Comparison of ENCODE assay signal across 1 cellular context in genomic region chr19:44845612-44846454, GRCh38.
TF ChIP-seq lines count a peak whose summit lies in the region.

TSS of gene NECTIN2 (plus strand) at chr19:44846297. CDS start at chr19:44846526, 229 bp downstream.

TF ChIP-seq in HEK293, 187 proteins besides CTCF, POLR2A, EP300 and RAD21 (continued from another document and continues in another):
- TF ChIP-seq, protein P1, sequence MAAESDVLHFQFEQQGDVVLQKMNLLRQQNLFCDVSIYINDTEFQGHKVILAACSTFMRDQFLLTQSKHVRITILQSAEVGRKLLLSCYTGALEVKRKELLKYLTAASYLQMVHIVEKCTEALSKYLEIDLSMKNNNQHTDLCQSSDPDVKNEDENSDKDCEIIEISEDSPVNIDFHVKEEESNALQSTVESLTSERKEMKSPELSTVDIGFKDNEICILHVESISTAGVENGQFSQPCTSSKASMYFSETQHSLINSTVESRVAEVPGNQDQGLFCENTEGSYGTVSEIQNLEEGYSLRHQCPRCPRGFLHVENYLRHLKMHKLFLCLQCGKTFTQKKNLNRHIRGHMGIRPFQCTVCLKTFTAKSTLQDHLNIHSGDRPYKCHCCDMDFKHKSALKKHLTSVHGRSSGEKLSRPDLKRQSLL (tag by site-specific recombination; IDR thresholded peaks at IDR 0.05) = peak; percentile 83
- TF ChIP-seq OSR2 (tag by site-specific recombination; IDR thresholded peaks at IDR 0.05) (no peak), ZSCAN30 (tag by site-specific recombination; IDR thresholded peaks at IDR 0.05) (peak; percentile 56; the same call in 1 of the 2 replicates), TRIM28 (IDR thresholded peaks at IDR 0.05; ENCODE audit: borderline replicate concordance, low read length) (peak; percentile 36; the same call in 1 of the 2 replicates), OVOL3 (tag by site-specific recombination; IDR thresholded peaks at IDR 0.05) (no peak), BCL11B (tag by site-specific recombination; IDR thresholded peaks at IDR 0.05; ENCODE audit: low read depth) (peak; percentile 49; the same call in 1 of the 2 replicates), ZNF596 (tag by site-specific recombination; IDR thresholded peaks at IDR 0.05) (peak; percentile 82; the same call in 1 of the 2 replicates), ZNF26 (tag by site-specific recombination; IDR thresholded peaks at IDR 0.05) (no peak), ZNF658 (tag by site-specific recombination; IDR thresholded peaks at IDR 0.05) (no peak), ZNF121 (tag by site-specific recombination; IDR thresholded peaks at IDR 0.05) (no peak), GFI1B (tag by site-specific recombination; IDR thresholded peaks at IDR 0.05) (no peak), ZBTB11 (tag by site-specific recombination; conservative IDR thresholded peaks at IDR 0.05; ENCODE audit: low read depth) (peak; percentile 48), ZNF239 (tag by site-specific recombination; IDR thresholded peaks at IDR 0.05) (no peak), ZBTB1 (tag by site-specific recombination; IDR thresholded peaks at IDR 0.05) (peak; percentile 90; the same call in 1 of the 2 replicates), ZNF16 (tag by site-specific recombination; IDR thresholded peaks at IDR 0.05; ENCODE audit: low read depth) (no peak), ZBTB49 (tag by site-specific recombination; IDR thresholded peaks at IDR 0.05; ENCODE audit: low read depth) (no peak), KLF7 (tag by site-specific recombination; IDR thresholded peaks at IDR 0.05; ENCODE audit: borderline replicate concordance) (no peak), ZNF404 (tag by site-specific recombination; IDR thresholded peaks at IDR 0.05) (no peak), ZNF626 (tag by site-specific recombination; IDR thresholded peaks at IDR 0.05) (no peak), ZNF366 (tag by site-specific recombination; conservative IDR thresholded peaks at IDR 0.05) (peak; percentile 83), FEZF1 (tag by site-specific recombination; IDR thresholded peaks at IDR 0.05) (no peak), GLI4 (tag by site-specific recombination; IDR thresholded peaks at IDR 0.05) (0 out of 2 replicates have a peak, but pooled peaks have one; percentile 10), ZBTB44 (tag by site-specific recombination; IDR thresholded peaks at IDR 0.05) (no peak), ZNF248 (tag by site-specific recombination; IDR thresholded peaks at IDR 0.05) (no peak), ZNF157 (tag by site-specific recombination; IDR thresholded peaks at IDR 0.05) (no peak), PRDM1 (tag by site-specific recombination; IDR thresholded peaks at IDR 0.05) (peak; percentile 81), REPIN1 (tag by site-specific recombination; IDR thresholded peaks at IDR 0.05; ENCODE audit: low read depth) (no peak), ZNF623 (tag by site-specific recombination; IDR thresholded peaks at IDR 0.05) (no peak), KLF16 (tag by site-specific recombination; IDR thresholded peaks at IDR 0.05) (peak; percentile 89), ZNF548 (tag by site-specific recombination; IDR thresholded peaks at IDR 0.05) (no peak), ZNF837 (tag by site-specific recombination; IDR thresholded peaks at IDR 0.05) (no peak), KLF1 (tag by site-specific recombination; IDR thresholded peaks at IDR 0.05) (peak; percentile 56), RBAK (tag by site-specific recombination; IDR thresholded peaks at IDR 0.05) (no peak), PBX3 (CRISPR knock-in tag; IDR thresholded peaks at IDR 0.05) (no peak)
- TF ChIP-seq, protein P2, sequence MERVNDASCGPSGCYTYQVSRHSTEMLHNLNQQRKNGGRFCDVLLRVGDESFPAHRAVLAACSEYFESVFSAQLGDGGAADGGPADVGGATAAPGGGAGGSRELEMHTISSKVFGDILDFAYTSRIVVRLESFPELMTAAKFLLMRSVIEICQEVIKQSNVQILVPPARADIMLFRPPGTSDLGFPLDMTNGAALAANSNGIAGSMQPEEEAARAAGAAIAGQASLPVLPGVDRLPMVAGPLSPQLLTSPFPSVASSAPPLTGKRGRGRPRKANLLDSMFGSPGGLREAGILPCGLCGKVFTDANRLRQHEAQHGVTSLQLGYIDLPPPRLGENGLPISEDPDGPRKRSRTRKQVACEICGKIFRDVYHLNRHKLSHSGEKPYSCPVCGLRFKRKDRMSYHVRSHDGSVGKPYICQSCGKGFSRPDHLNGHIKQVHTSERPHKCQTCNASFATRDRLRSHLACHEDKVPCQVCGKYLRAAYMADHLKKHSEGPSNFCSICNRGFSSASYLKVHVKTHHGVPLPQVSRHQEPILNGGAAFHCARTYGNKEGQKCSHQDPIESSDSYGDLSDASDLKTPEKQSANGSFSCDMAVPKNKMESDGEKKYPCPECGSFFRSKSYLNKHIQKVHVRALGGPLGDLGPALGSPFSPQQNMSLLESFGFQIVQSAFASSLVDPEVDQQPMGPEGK (tag by site-specific recombination; IDR thresholded peaks at IDR 0.05) = peak; percentile 74
- TF ChIP-seq, protein P3, sequence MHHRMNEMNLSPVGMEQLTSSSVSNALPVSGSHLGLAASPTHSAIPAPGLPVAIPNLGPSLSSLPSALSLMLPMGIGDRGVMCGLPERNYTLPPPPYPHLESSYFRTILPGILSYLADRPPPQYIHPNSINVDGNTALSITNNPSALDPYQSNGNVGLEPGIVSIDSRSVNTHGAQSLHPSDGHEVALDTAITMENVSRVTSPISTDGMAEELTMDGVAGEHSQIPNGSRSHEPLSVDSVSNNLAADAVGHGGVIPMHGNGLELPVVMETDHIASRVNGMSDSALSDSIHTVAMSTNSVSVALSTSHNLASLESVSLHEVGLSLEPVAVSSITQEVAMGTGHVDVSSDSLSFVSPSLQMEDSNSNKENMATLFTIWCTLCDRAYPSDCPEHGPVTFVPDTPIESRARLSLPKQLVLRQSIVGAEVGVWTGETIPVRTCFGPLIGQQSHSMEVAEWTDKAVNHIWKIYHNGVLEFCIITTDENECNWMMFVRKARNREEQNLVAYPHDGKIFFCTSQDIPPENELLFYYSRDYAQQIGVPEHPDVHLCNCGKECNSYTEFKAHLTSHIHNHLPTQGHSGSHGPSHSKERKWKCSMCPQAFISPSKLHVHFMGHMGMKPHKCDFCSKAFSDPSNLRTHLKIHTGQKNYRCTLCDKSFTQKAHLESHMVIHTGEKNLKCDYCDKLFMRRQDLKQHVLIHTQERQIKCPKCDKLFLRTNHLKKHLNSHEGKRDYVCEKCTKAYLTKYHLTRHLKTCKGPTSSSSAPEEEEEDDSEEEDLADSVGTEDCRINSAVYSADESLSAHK (tag by site-specific recombination; IDR thresholded peaks at IDR 0.05) = peak; percentile 88
- TF ChIP-seq, protein P4, sequence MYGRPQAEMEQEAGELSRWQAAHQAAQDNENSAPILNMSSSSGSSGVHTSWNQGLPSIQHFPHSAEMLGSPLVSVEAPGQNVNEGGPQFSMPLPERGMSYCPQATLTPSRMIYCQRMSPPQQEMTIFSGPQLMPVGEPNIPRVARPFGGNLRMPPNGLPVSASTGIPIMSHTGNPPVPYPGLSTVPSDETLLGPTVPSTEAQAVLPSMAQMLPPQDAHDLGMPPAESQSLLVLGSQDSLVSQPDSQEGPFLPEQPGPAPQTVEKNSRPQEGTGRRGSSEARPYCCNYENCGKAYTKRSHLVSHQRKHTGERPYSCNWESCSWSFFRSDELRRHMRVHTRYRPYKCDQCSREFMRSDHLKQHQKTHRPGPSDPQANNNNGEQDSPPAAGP (tag by site-specific recombination; IDR thresholded peaks at IDR 0.05) = peak; percentile 62; the same call in 1 of the 2 replicates
- TF ChIP-seq, protein P5, sequence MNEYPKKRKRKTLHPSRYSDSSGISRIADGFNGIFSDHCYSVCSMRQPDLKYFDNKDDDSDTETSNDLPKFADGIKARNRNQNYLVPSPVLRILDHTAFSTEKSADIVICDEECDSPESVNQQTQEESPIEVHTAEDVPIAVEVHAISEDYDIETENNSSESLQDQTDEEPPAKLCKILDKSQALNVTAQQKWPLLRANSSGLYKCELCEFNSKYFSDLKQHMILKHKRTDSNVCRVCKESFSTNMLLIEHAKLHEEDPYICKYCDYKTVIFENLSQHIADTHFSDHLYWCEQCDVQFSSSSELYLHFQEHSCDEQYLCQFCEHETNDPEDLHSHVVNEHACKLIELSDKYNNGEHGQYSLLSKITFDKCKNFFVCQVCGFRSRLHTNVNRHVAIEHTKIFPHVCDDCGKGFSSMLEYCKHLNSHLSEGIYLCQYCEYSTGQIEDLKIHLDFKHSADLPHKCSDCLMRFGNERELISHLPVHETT (tag by site-specific recombination; IDR thresholded peaks at IDR 0.05) = no peak
